ENCODE assay signal across 28 cellular contexts in genomic region chr10:114274616-114275453, GRCh38. TPM values are rescaled to one million over a fixed set of nuclear protein-coding genes. Genes with fewer than 3 reads are reported as not detected.
"Had no signal": no experiment of that assay in that cellular context is flagged by ENCODE, and none has a peak within 500 bp of the region (broad histone marks: within the 10 kb centered on the region; RNA-seq: fewer than 3 reads in every experiment).

No MANE protein-coding gene starts in this region.

- H3K27ac ChIP-seq: colonic mucosa, epithelial cell of prostate, gastrocnemius medialis, lower lobe of right lung, neutrophil, pancreas, right lobe of liver, thyroid gland had no signal

- H3K4me1 ChIP-seq: lower lobe of right lung, right lobe of liver had no signal

- H3K36me3 Mint-ChIP-seq: natural killer cell, type B pancreatic cell had no signal

- H3K27ac Mint-ChIP-seq: dendritic cell treated with granulocyte-macrophage colony-stimulating factor and Interleukin-4, amounts not matched to agents 40 ng/mL and 50 ng/mL, for 4 days; endodermal cell; natural killer cell; progenitor cell of endocrine pancreas; stimulated activated naive CD8-positive, alpha-beta T cell treated with anti-CD3 and anti-CD28 coated beads, Interleukin-15, amount 100 ng/mL, for 72 hours; type B pancreatic cell had no signal

- H3K9me3 ChIP-seq: colonic mucosa, gastrocnemius medialis, lower lobe of right lung, neutrophil, pancreas, right lobe of liver, thyroid gland had no signal

- H3K36me3 ChIP-seq: colonic mucosa, gastrocnemius medialis, lower lobe of right lung, neutrophil, pancreas, right lobe of liver, thyroid gland had no signal

- H3K4me1 Mint-ChIP-seq: natural killer cell; stimulated activated naive CD8-positive, alpha-beta T cell treated with anti-CD3 and anti-CD28 coated beads, Interleukin-15, amount 100 ng/mL, for 72 hours had no signal

- DNase-seq: colonic mucosa; effector CD8-positive, alpha-beta T cell; endodermal cell; foreskin fibroblast; gastrocnemius medialis; head of caudate nucleus; left colon; left ventricle myocardium superior; lower lobe of right lung; natural killer cell; pancreas; right lobe of liver; small intestine; stimulated activated CD4-positive, alpha-beta T cell treated with anti-CD3 and anti-CD28 coated beads, Interleukin-15, amount 100 ng/mL, for 24 hours; stimulated activated CD4-positive, alpha-beta T cell treated with anti-CD3 and anti-CD28 coated beads, Interleukin-4, amount 100 ng/mL, for 1 hour; stimulated activated CD8-positive, alpha-beta memory T cell treated with anti-CD3 and anti-CD28 coated beads, Interleukin-4, amount 100 ng/mL, for 48 hours; stimulated activated naive CD4-positive, alpha-beta T cell; stimulated activated naive CD8-positive, alpha-beta T cell treated with anti-CD3 and anti-CD28 coated beads, Interleukin-15, amount 100 ng/mL, for 72 hours; thyroid gland had no signal

- H3K4me3 ChIP-seq: colonic mucosa, gastrocnemius medialis, lower lobe of right lung, pancreas, right lobe of liver, thyroid gland had no signal

- H3K27me3 ChIP-seq: colonic mucosa, gastrocnemius medialis, neutrophil, pancreas, right lobe of liver, thyroid gland had no signal

- ATAC-seq: esophagus mucosa; gastrocnemius medialis; left colon; left ventricle myocardium superior; lower lobe of right lung; natural killer cell; pancreas; stimulated activated naive CD8-positive, alpha-beta T cell treated with anti-CD3 and anti-CD28 coated beads, Interleukin-15, amount 100 ng/mL, for 72 hours had no signal

- H3K4me3 Mint-ChIP-seq: dendritic cell treated with granulocyte-macrophage colony-stimulating factor and Interleukin-4, amounts not matched to agents 40 ng/mL and 50 ng/mL, for 4 days; endodermal cell; natural killer cell; stimulated activated naive CD8-positive, alpha-beta T cell treated with anti-CD3 and anti-CD28 coated beads, Interleukin-15, amount 100 ng/mL, for 72 hours; type B pancreatic cell had no signal

- H3K27me3 Mint-ChIP-seq: progenitor cell of endocrine pancreas, type B pancreatic cell had no signal

RNA-seq across cellular contexts. Expression of gene VWA2, which starts 35.8 kb away (rescaled TPM):
- total RNA-seq: chondrocyte, glomerular endothelial cell, left ventricle myocardium superior, mononuclear cell, natural killer cell had no signal
